In the genomic region with DNA sequence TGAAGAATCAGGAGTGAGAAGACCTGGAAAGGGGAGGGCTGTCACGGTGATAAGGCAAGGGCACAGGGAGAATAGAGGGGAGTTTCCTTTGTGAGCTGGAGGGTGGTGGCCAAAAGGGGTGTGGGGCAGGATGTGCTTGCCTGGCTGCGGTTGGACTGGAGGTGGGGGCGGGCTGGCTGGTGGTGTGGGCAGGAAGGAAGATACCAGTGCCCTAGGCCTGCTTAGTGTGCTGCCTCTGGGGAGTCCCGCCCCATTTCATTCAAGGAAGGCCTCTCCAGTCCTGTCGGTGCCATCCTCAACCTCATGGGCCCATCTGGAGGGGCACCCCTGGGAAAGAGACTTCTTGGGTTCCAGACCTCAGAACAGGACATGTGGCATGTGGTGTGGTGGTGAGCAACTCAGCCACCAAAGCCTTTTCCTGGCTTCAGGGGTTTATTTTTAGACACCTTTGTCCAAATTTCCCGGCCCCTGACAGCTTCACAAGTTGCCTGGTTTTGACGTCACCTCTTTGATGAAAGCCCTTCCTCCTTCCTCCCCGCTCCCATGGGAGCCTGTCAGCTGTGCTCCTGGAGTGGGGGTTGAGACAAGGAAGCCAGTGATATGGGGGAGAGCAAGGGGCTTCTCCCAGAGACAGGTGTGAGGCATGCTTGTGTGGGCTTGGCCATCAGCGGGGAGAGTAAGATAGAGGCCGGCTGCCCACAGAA, we compare ENCODE assay signal across 9 cellular contexts. TPM values are rescaled to one million over a fixed set of nuclear protein-coding genes. Genes with fewer than 3 reads are reported as not detected.
A peak's percentile ranks its signal among the peaks of the same experiment; 100 is the strongest.
DNase-seq lines count a peak whose midpoint lies in the region; ATAC-seq and TF ChIP-seq lines count a peak whose summit lies in the region.
"Had no signal": no experiment of that assay in that cellular context is flagged by ENCODE, and none has a peak within 500 bp of the region (broad histone marks: within the 10 kb centered on the region; RNA-seq: fewer than 3 reads in every experiment).

No MANE protein-coding gene starts in this region.

- 56% methylated on average over 6 to 8 of the region's 10 CpGs for WGBS in esophagus squamous epithelium, 2 donors

- H3K27me3 ChIP-seq in Loucy (ENCODE audit: insufficient read depth, low read length, poor library complexity, severe bottlenecking) (no peaks in the 10 kb centered on the region), esophagus squamous epithelium (no peaks in the 10 kb centered on the region)

- H3K9me2 ChIP-seq in Loucy (replicated peaks; ENCODE audit: low read depth, low read length) = no peaks in the 10 kb centered on the region

- peak overlapping the region; percentile 77 for H3K9ac ChIP-seq in Loucy (ENCODE audit: low read depth, low read length, poor library complexity, severe bottlenecking)

- TF ChIP-seq CTCF in Loucy (conservative IDR thresholded peaks at IDR 0.05; ENCODE audit: low read length) (no peak), esophagus squamous epithelium (IDR thresholded peaks at IDR 0.05) (no peak)

- intact Hi-C loops in esophagus squamous epithelium (cut with DNase I) = loop anchor here (10.0 kb wide), 1 partner anchor 292 kb away; a partner anchor contains a TSS

- H3F3A ChIP-seq in Loucy (ENCODE audit: low read depth) = no peaks in the 10 kb centered on the region; the same call in 1 of the 2 replicates

- H3K4me1 ChIP-seq in Loucy (ENCODE audit: insufficient read depth, low read length, poor library complexity, severe bottlenecking) = peaks cover 58% of the 10 kb centered on the region
- H3K4me1 ChIP-seq in esophagus squamous epithelium = peaks cover 4 to 67% (median 19%) of the 10 kb centered on the region in 3 donors

- H2AFZ ChIP-seq in Loucy (ENCODE audit: low read length) = no peak overlapping the region

- no peaks in the 10 kb centered on the region for H3K9me3 ChIP-seq in Loucy (ENCODE audit: insufficient read depth, low read depth, low read length)
- H3K9me3 ChIP-seq in esophagus squamous epithelium = no peaks in the 10 kb centered on the region

- TF ChIP-seq POLR2A in esophagus squamous epithelium (IDR thresholded peaks at IDR 0.05) = no peak

- peaks cover 29% of the 10 kb centered on the region; the same call in 1 of the 2 replicates for H3K36me3 ChIP-seq in Loucy (ENCODE audit: insufficient read depth, low read length)
- peaks cover 19 to 94% (median 45%) of the 10 kb centered on the region in 3 donors for H3K36me3 ChIP-seq in esophagus squamous epithelium

- H3K27ac ChIP-seq in esophagus squamous epithelium = peak overlapping the region; percentile 52 to 79 (median 67)
- peak overlapping the region in 20 of 21 experiments; percentile 45 to 91 (median 79) for H3K27ac ChIP-seq in skin epidermis

- H3K4me3 ChIP-seq in Loucy (ENCODE audit: low read length, poor library complexity, severe bottlenecking) (peak overlapping the region; percentile 69), esophagus squamous epithelium (no peak overlapping the region), skin epidermis (no peak overlapping the region)

- ATAC-seq in GM19372 (IDR thresholded peaks at IDR 0.05; ENCODE audit: low read depth, unreplicated experiment) (peak; percentile 47), HG03378 (IDR thresholded peaks at IDR 0.05; ENCODE audit: unreplicated experiment) (no peak), GM18519 (IDR thresholded peaks at IDR 0.05; ENCODE audit: low FRiP score, unreplicated experiment) (no peak)
- ATAC-seq: Panc1 had no signal

- peak overlapping the region; percentile 84 for H3K4me2 ChIP-seq in Loucy (ENCODE audit: low read depth, low read length, poor library complexity, severe bottlenecking)

- peaks cover 2% of the 10 kb centered on the region for H4K20me1 ChIP-seq in Loucy (ENCODE audit: insufficient read depth, low read length, poor library complexity, severe bottlenecking)

- H3K79me2 ChIP-seq in Loucy (ENCODE audit: insufficient read depth, low read length) = peaks cover 63% of the 10 kb centered on the region

- peak; percentile 61 for DNase-seq in activated CD8-positive, alpha-beta memory T cell treated with anti-CD3 and anti-CD28 coated beads, Interleukin-2, amount 50 U/mL, for 24 hours (ENCODE audit: extremely low read depth)
- DNase-seq in esophagus squamous epithelium (lab: John Stamatoyannopoulos, UW) (no peak), pons (ENCODE audit: low spot score) (no peak)

RNA-seq across cellular contexts. Expression of a gene that starts 15.6 kb away (rescaled TPM):
- 10 to 100 TPM; 39.9 to 65.0 (median 57.3) TPM for total RNA-seq in esophagus squamous epithelium

RNA-seq across cellular contexts. Expression of a gene that starts 20.2 kb away (rescaled TPM):
- under 1 TPM in 3 of 4 donors, not detected in 1; 0.04 to 0.57 (median 0.53) TPM for total RNA-seq in esophagus squamous epithelium
